In genomic region chr19:17323973-17324327, GRCh38 we compare ENCODE assay signal across 15 cellular contexts. TPM values are rescaled to one million over a fixed set of nuclear protein-coding genes. Genes with fewer than 3 reads are reported as not detected.
DNase-seq lines count a peak whose midpoint lies in the region; ATAC-seq, FAIRE-seq and TF ChIP-seq lines count a peak whose summit lies in the region.
"Had no signal": no experiment of that assay in that cellular context is flagged by ENCODE, and none has a peak within 500 bp of the region (broad histone marks: within the 10 kb centered on the region; RNA-seq: fewer than 3 reads in every experiment).

No MANE protein-coding gene starts in this region.

- peak overlapping the region in 9 of 10 experiments; percentile 37 to 68 (median 52); a peak in 15 of 20 replicates for H3K4me3 ChIP-seq in BLaER1 treated with 17β-estradiol and CSF1 and Interleukin-3, amounts not matched to agents 10 nM and 100 nM
- H3K4me3 ChIP-seq in neuronal stem cell (ENCODE audit: low read length in 2 of 2) = no peak overlapping the region
- no peak overlapping the region for H3K4me3 ChIP-seq in colonic mucosa
- H3K4me3 ChIP-seq: left lung, right lobe of liver had no signal

- no peaks in the 10 kb centered on the region for H3K27me3 Mint-ChIP-seq in activated naive CD8-positive, alpha-beta T cell treated with anti-CD3 and anti-CD28 coated beads, Interleukin-2, amount 10 ng/mL, durations not matched to agents 7 days and 5 days

- H2BK120ac ChIP-seq in neuronal stem cell (ENCODE audit: low read depth, low read length) = no peak overlapping the region

- peak; percentile 29 for ATAC-seq in activated naive CD8-positive, alpha-beta T cell treated with anti-CD3 and anti-CD28 coated beads, Interleukin-2, amount 10 ng/mL, durations not matched to agents 7 days and 5 days (ENCODE audit: low read depth)
- ATAC-seq: left lung had no signal

- POLR2A ChIA-PET in activated naive CD8-positive, alpha-beta T cell treated with anti-CD3 and anti-CD28 coated beads, Interleukin-2, amount 10 ng/mL, durations not matched to agents 7 days and 5 days (lab: Charles Lee) = interaction anchor here (0.5 to 2.3 kb wide), 3 partner anchors 9 to 419 kb away, joined by 5 to 10 read pairs (median 5); partner anchors contain the start of gene DDA1

- intact Hi-C loops in colonic mucosa (cut with DNase I) = no loop called here

- H2AFZ ChIP-seq in neuronal stem cell (ENCODE audit: low read length) = no peak overlapping the region

- DNase-seq in GM12891 (ENCODE audit: insufficient read length, low spot score) (no peak), neuronal stem cell (ENCODE audit: low spot score) (no peak), KBM-7 (no peak), colonic mucosa (no peak), hepatic stellate cell (ENCODE audit: low spot score) (no peak)
- DNase-seq in activated naive CD8-positive, alpha-beta T cell treated with anti-CD3 and anti-CD28 coated beads, Interleukin-2, amount 10 ng/mL, durations not matched to agents 7 days and 5 days = no peak
- DNase-seq: activated gamma-delta T cell, AML-193, dermis blood vessel endothelial cell, left lung, NCI-H1417, right lobe of liver, RPMI8226, WERI-Rb-1 had no signal

- H2AK5ac ChIP-seq in neuronal stem cell (ENCODE audit: low read depth, low read length) = no peak overlapping the region

- H3K18ac ChIP-seq in neuronal stem cell (ENCODE audit: low read length) = no peak overlapping the region

- no CpG with 5 or more reads among the region's 6 CpGs for WGBS in neuronal stem cell (ENCODE audit: extremely low coverage in 2 of 2, insufficient read length in 2 of 2, insufficient replicate concordance in 1 of 2), 2 donors

- FAIRE-seq in GM12891 (lab: Jason Lieb, UNC) = no peak

- peak overlapping the region; percentile 89 to 98 (median 94) for H3K4me2 ChIP-seq in BLaER1 treated with 17β-estradiol and CSF1 and Interleukin-3, amounts not matched to agents 10 nM and 100 nM
- H3K4me2 ChIP-seq in neuronal stem cell (ENCODE audit: insufficient read depth, low read length, poor library complexity, severe bottlenecking) = no peak overlapping the region

- H3K79me1 ChIP-seq in neuronal stem cell (ENCODE audit: low read depth, low read length) = peaks cover 13% of the 10 kb centered on the region

- no peaks in the 10 kb centered on the region for H3K9me3 Mint-ChIP-seq in activated naive CD8-positive, alpha-beta T cell treated with anti-CD3 and anti-CD28 coated beads, Interleukin-2, amount 10 ng/mL, durations not matched to agents 7 days and 5 days

- no peak overlapping the region for H3K4me3 Mint-ChIP-seq in activated naive CD8-positive, alpha-beta T cell treated with anti-CD3 and anti-CD28 coated beads, Interleukin-2, amount 10 ng/mL, durations not matched to agents 7 days and 5 days

- no peak for TF ChIP-seq POLR2A in GM12891 (IDR thresholded peaks at IDR 0.05; ENCODE audit: low read depth, low read length)

- in situ Hi-C loops in KBM-7 (cut with MboI; ENCODE audit: low pct_unique_long_range_greater_than_20kb, low sequenced_read_pairs) = no loop called here

- peaks cover 41 to 72% (median 56%) of the 10 kb centered on the region in 10 experiments for H3K4me1 ChIP-seq in BLaER1 treated with 17β-estradiol and CSF1 and Interleukin-3, amounts not matched to agents 10 nM and 100 nM
- H3K4me1 ChIP-seq in neuronal stem cell (ENCODE audit: control insufficient read depth in 2 of 2, insufficient read depth in 1 of 2, low read depth in 1 of 2, low read length in 2 of 2) (peaks cover 0 to 15% of the 10 kb centered on the region in 2 donors), colonic mucosa (peaks cover 4% of the 10 kb centered on the region)

- peak overlapping the region; percentile 80 for H3K23ac ChIP-seq in neuronal stem cell (ENCODE audit: low read depth, low read length, poor library complexity)

- H3K27ac Mint-ChIP-seq in activated naive CD8-positive, alpha-beta T cell treated with anti-CD3 and anti-CD28 coated beads, Interleukin-2, amount 10 ng/mL, durations not matched to agents 7 days and 5 days = peak overlapping the region; percentile 42

- H4K8ac ChIP-seq in neuronal stem cell (ENCODE audit: low read depth, low read length) = no peak overlapping the region

- TF ChIP-seq CTCF in colonic mucosa (IDR thresholded peaks at IDR 0.05) = no peak

- no peaks in the 10 kb centered on the region for H3K9me3 ChIP-seq in BLaER1 treated with 17β-estradiol and CSF1 and Interleukin-3, amounts not matched to agents 10 nM and 100 nM (replicated peaks in 1 of 11)
- H3K9me3 ChIP-seq in neuronal stem cell (replicated peaks in 1 of 2; ENCODE audit: control insufficient read depth in 2 of 2, insufficient read depth in 1 of 2, low read depth in 1 of 2, low read length in 2 of 2) = peaks cover 0 to 2% of the 10 kb centered on the region in 2 donors
- no peaks in the 10 kb centered on the region for H3K9me3 ChIP-seq in colonic mucosa
- H3K9me3 ChIP-seq: left lung, right lobe of liver had no signal

- H2BK12ac ChIP-seq in neuronal stem cell (ENCODE audit: low read length) = no peak overlapping the region

- H3K4ac ChIP-seq in neuronal stem cell (ENCODE audit: low read length) = no peak overlapping the region

- H2BK15ac ChIP-seq in neuronal stem cell (ENCODE audit: low read length) = no peak overlapping the region

- H3K36me3 Mint-ChIP-seq in activated naive CD8-positive, alpha-beta T cell treated with anti-CD3 and anti-CD28 coated beads, Interleukin-2, amount 10 ng/mL, durations not matched to agents 7 days and 5 days = peaks cover 5% of the 10 kb centered on the region

- H3K36me3 ChIP-seq in BLaER1 treated with 17β-estradiol and CSF1 and Interleukin-3, amounts not matched to agents 10 nM and 100 nM = peaks cover 23 to 70% (median 43%) of the 10 kb centered on the region in 11 experiments
- H3K36me3 ChIP-seq in neuronal stem cell (replicated peaks in 1 of 2; ENCODE audit: control insufficient read depth in 2 of 2, insufficient read depth in 2 of 2, low read length in 2 of 2) = peaks cover 26 to 76% of the 10 kb centered on the region in 2 donors
- peaks cover 15% of the 10 kb centered on the region for H3K36me3 ChIP-seq in colonic mucosa

- H4K20me1 ChIP-seq in BLaER1 treated with 17β-estradiol and CSF1 and Interleukin-3, amounts not matched to agents 10 nM and 100 nM = peaks cover under 1 to 79% (median 40%) of the 10 kb centered on the region in 11 experiments; a peak in 19 of 22 replicates

- H3K9ac ChIP-seq in BLaER1 treated with 17β-estradiol and CSF1 and Interleukin-3, amounts not matched to agents 10 nM and 100 nM = peak overlapping the region; percentile 51 to 83 (median 68); a peak in 21 of 22 replicates
- no peak overlapping the region for H3K9ac ChIP-seq in neuronal stem cell (ENCODE audit: low read depth, low read length, poor library complexity)
- H3K9ac ChIP-seq in colonic mucosa (ENCODE audit: low read depth in 2 of 2, low read length in 2 of 2) = no peak overlapping the region

- no peak overlapping the region for H2BK5ac ChIP-seq in neuronal stem cell (ENCODE audit: low read length)

- H4K91ac ChIP-seq in neuronal stem cell (ENCODE audit: low read depth, low read length, poor library complexity) = no peak overlapping the region

- H3K27ac ChIP-seq in BLaER1 treated with 17β-estradiol and CSF1 and Interleukin-3, amounts not matched to agents 10 nM and 100 nM = peak overlapping the region in 5 of 11 experiments; percentile 42 to 61 (median 53); a peak in 7 of 22 replicates
- H3K27ac ChIP-seq in neuronal stem cell (replicated peaks; ENCODE audit: low read length) (no peak overlapping the region), colonic mucosa (no peak overlapping the region)
- H3K27ac ChIP-seq: left lung, right lobe of liver, WERI-Rb-1 had no signal

- H3K27me3 ChIP-seq in BLaER1 treated with 17β-estradiol and CSF1 and Interleukin-3, amounts not matched to agents 10 nM and 100 nM = peaks cover 3 to 10% (median 3%) of the 10 kb centered on the region in 11 experiments; a peak in 19 of 22 replicates
- H3K27me3 ChIP-seq in neuronal stem cell (ENCODE audit: control insufficient read depth in 3 of 3, insufficient read depth in 3 of 3, low read depth in 1 of 3, low read length in 3 of 3) (peaks cover 0 to 2% (median 0%) of the 10 kb centered on the region in 3 experiments), colonic mucosa (peaks cover 2% of the 10 kb centered on the region)
- H3K27me3 ChIP-seq: right lobe of liver had no signal

- peak overlapping the region; percentile 56 for H3K14ac ChIP-seq in neuronal stem cell (ENCODE audit: low read length)

- H3K4me1 Mint-ChIP-seq in activated naive CD8-positive, alpha-beta T cell treated with anti-CD3 and anti-CD28 coated beads, Interleukin-2, amount 10 ng/mL, durations not matched to agents 7 days and 5 days = peaks cover 5% of the 10 kb centered on the region

TF ChIP-seq in GM12891, 5 proteins besides CTCF, POLR2A, EP300 and RAD21 (continues in another document):
- TF ChIP-seq PAX5 (IDR thresholded peaks at IDR 0.05; ENCODE audit: insufficient read depth, low read length, severe bottlenecking) = no peak

RNA-seq across cellular contexts. Expression of gene ANO8, which starts 10.7 kb away (rescaled TPM):
- polyA plus RNA-seq in GM12891 (2012; ENCODE audit: low read depth, missing spikeins) = 1.3 TPM
- total RNA-seq in activated naive CD8-positive, alpha-beta T cell treated with anti-CD3 and anti-CD28 coated beads, Interleukin-2, amount 10 ng/mL, durations not matched to agents 7 days and 5 days = 10 to 100 TPM; 19.5 to 23.1 TPM
- 12.9 TPM for polyA plus RNA-seq in neuronal stem cell (2013, experiment 1 of 2)
- 13.2 TPM for polyA plus RNA-seq in neuronal stem cell (2013, experiment 2 of 2)
- 10 to 100 TPM in 1 of 2 donors, 1 to 10 TPM in 1; 8.9 to 13.7 TPM for total RNA-seq in colonic mucosa

RNA-seq across cellular contexts. Expression of gene GTPBP3, which starts 13.4 kb away (rescaled TPM):
- 11.2 TPM for polyA plus RNA-seq in GM12891 (2012; ENCODE audit: low read depth, missing spikeins)
- total RNA-seq in activated naive CD8-positive, alpha-beta T cell treated with anti-CD3 and anti-CD28 coated beads, Interleukin-2, amount 10 ng/mL, durations not matched to agents 7 days and 5 days = 10 to 100 TPM; 41.8 to 46.7 TPM
- 27.4 TPM for polyA plus RNA-seq in neuronal stem cell (2013, experiment 1 of 2)
- 27.5 TPM for polyA plus RNA-seq in neuronal stem cell (2013, experiment 2 of 2)
- total RNA-seq in colonic mucosa = 10 to 100 TPM; 15.4 to 26.9 TPM

RNA-seq across cellular contexts. Expression of gene DDA1, which starts 14.6 kb away (rescaled TPM):
- polyA plus RNA-seq in GM12891 (2012; ENCODE audit: low read depth, missing spikeins) = 75.3 TPM
- 10 to 100 TPM; 44.1 to 46.7 TPM for total RNA-seq in activated naive CD8-positive, alpha-beta T cell treated with anti-CD3 and anti-CD28 coated beads, Interleukin-2, amount 10 ng/mL, durations not matched to agents 7 days and 5 days
- 78.2 TPM for polyA plus RNA-seq in neuronal stem cell (2013, experiment 1 of 2)
- 78.5 TPM for polyA plus RNA-seq in neuronal stem cell (2013, experiment 2 of 2)
- 10 to 100 TPM; 39.1 to 45.0 TPM for total RNA-seq in colonic mucosa

RNA-seq across cellular contexts. Expression of gene MRPL34, which starts 18.3 kb away (rescaled TPM):
- 75.1 TPM for polyA plus RNA-seq in GM12891 (2012; ENCODE audit: low read depth, missing spikeins)
- 10 to 100 TPM; 88.0 to 92.8 TPM for total RNA-seq in activated naive CD8-positive, alpha-beta T cell treated with anti-CD3 and anti-CD28 coated beads, Interleukin-2, amount 10 ng/mL, durations not matched to agents 7 days and 5 days
- 60.1 TPM for polyA plus RNA-seq in neuronal stem cell (2013, experiment 1 of 2)
- polyA plus RNA-seq in neuronal stem cell (2013, experiment 2 of 2) = 60.9 TPM
- total RNA-seq in colonic mucosa = 100 to 1,000 TPM; 127 to 184 TPM

RNA-seq across cellular contexts. Expression of gene ABHD8, which starts 20.7 kb away (rescaled TPM):
- 9.2 TPM for polyA plus RNA-seq in GM12891 (2012; ENCODE audit: low read depth, missing spikeins)
- 10 to 100 TPM; 12.4 to 12.9 TPM for total RNA-seq in activated naive CD8-positive, alpha-beta T cell treated with anti-CD3 and anti-CD28 coated beads, Interleukin-2, amount 10 ng/mL, durations not matched to agents 7 days and 5 days
- polyA plus RNA-seq in neuronal stem cell (2013, experiment 1 of 2) = 10.9 TPM
- 10.5 TPM for polyA plus RNA-seq in neuronal stem cell (2013, experiment 2 of 2)
- total RNA-seq in colonic mucosa = 1 to 10 TPM; 4.3 to 5.2 TPM

Comparison
In these comparisons a context has a peak if more than half of its experiments do, and no peak if none do; other contexts are left out.
1. H3K4me3 ChIP-seq: peak in BLaER1 treated with 17β-estradiol and CSF1 and Interleukin-3, amounts not matched to agents 10 nM and 100 nM (9 of 10); none in neuronal stem cell (0 of 2) and colonic mucosa (single experiment).
2. H3K9ac ChIP-seq: peak in BLaER1 treated with 17β-estradiol and CSF1 and Interleukin-3, amounts not matched to agents 10 nM and 100 nM (11 of 11); none in neuronal stem cell (single experiment) and colonic mucosa (0 of 2).